Comparison of ENCODE assay signal across 8 cellular contexts in the genomic region with DNA sequence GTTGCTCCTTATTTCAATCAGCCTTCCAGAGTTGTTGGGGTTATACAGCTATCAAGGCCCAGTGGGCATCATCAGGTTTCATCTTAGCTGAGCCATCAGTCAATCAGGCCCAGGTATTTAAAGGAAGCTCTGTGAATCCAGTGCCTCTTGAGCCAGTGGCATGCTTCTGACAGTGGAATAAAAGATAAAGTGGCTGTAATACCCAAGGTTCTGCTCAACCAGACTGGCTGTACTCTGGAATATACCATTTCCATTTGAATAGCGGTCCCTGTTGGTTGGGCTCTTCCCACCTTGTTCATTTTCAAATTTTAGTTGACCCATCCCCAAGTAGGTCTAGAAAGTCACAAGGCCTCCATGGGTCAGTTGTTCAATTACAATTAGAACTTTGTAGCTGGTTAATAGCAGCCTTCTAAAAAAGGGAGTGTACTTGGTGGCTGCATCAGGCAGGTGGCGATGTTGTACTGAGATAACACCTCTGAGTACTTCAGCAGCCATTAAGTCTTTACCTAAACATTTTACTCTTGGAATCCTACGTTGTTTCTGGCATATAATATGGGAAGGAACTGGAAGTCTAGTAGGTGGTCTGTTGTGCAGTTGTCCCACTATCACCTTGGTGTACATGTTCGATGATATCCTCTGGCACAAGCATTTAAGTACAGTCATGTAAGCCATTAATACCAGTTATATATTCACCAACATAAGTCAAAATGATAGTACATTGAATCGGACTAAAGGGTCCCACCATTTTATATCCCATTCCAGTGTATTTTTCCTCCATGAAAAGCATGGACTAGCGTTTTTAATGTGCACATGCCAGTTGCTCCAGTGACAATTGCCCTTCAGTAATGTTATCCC.
DNase-seq lines count a peak whose midpoint lies in the region; ATAC-seq and TF ChIP-seq lines count a peak whose summit lies in the region.

No MANE protein-coding gene starts in this region.

- DNase-seq in ELR (ENCODE audit: low read depth) (peak; percentile 73), HT1080 (ENCODE audit: low read depth) (peak; percentile 41), amniotic epithelial cell (ENCODE audit: low read depth) (peak; percentile 59), iPS DF 19.7 (ENCODE audit: low read depth, low spot score) (peak; percentile 20)
- DNase-seq in stimulated activated CD4-positive, alpha-beta T cell treated with anti-CD3 and anti-CD28 coated beads, Interleukin-2, amount 100 ng/mL, for 4 hours (ENCODE audit: low read depth) = peak; percentile 2

- no peaks in the 10 kb centered on the region for H3K4me1 ChIP-seq in OCI-LY3 (ENCODE audit: low read length)

- H3K36me3 Mint-ChIP-seq in stimulated activated memory B cell treated with anti-CD40 and anti-IgM and Interleukin-4, amounts not matched to agents 10 μg/mL and 1 μg/mL and 100 μg/mL, for 72 hours = peaks cover 24% of the 10 kb centered on the region

- H3K27me3 ChIP-seq in OCI-LY3 (ENCODE audit: low read depth, low read length) = no peaks in the 10 kb centered on the region

- no peaks in the 10 kb centered on the region for H3K79me2 ChIP-seq in OCI-LY3 (ENCODE audit: low read length)

- H3K9me3 ChIP-seq in OCI-LY3 (ENCODE audit: insufficient read depth, low read length) = no peaks in the 10 kb centered on the region

- H3K27ac Mint-ChIP-seq in stimulated activated memory B cell treated with anti-CD40 and anti-IgM and Interleukin-4, amounts not matched to agents 10 μg/mL and 1 μg/mL and 100 μg/mL, for 72 hours = no peak overlapping the region

- H3K9ac ChIP-seq in OCI-LY3 (ENCODE audit: low read length) = peak overlapping the region; percentile 19; the same call in 1 of the 2 replicates

- peak; percentile 82 for TF ChIP-seq CTCF in OCI-LY3 (IDR thresholded peaks at IDR 0.05; ENCODE audit: low read depth, low read length)

- H2AFZ ChIP-seq in OCI-LY3 (ENCODE audit: low read depth, low read length) = peak overlapping the region; percentile 99

- H3K4me1 Mint-ChIP-seq in stimulated activated memory B cell treated with anti-CD40 and anti-IgM and Interleukin-4, amounts not matched to agents 10 μg/mL and 1 μg/mL and 100 μg/mL, for 72 hours = no peaks in the 10 kb centered on the region

- no peak overlapping the region for H3K4me3 Mint-ChIP-seq in stimulated activated memory B cell treated with anti-CD40 and anti-IgM and Interleukin-4, amounts not matched to agents 10 μg/mL and 1 μg/mL and 100 μg/mL, for 72 hours

- H3K4me3 ChIP-seq in OCI-LY3 (ENCODE audit: low read length) = peak overlapping the region; percentile 59

- H3K27ac ChIP-seq in OCI-LY3 (ENCODE audit: low read length) = no peak overlapping the region

- H3K4me2 ChIP-seq in OCI-LY3 (ENCODE audit: low read length) = peak overlapping the region; percentile 57

- no peaks in the 10 kb centered on the region for H4K20me1 ChIP-seq in OCI-LY3 (ENCODE audit: insufficient read depth, low read length)

- no peak for ATAC-seq in HG02885 (IDR thresholded peaks at IDR 0.05; ENCODE audit: poor library complexity, unreplicated experiment)
- ATAC-seq in stimulated activated memory B cell treated with anti-CD40 and anti-IgM and Interleukin-4, amounts not matched to agents 10 μg/mL and 1 μg/mL and 100 μg/mL, for 72 hours = no peak

- no peaks in the 10 kb centered on the region for H3K36me3 ChIP-seq in OCI-LY3 (replicated peaks; ENCODE audit: low read depth, low read length)

- peaks cover 9% of the 10 kb centered on the region for H3K9me3 Mint-ChIP-seq in stimulated activated memory B cell treated with anti-CD40 and anti-IgM and Interleukin-4, amounts not matched to agents 10 μg/mL and 1 μg/mL and 100 μg/mL, for 72 hours

- no peaks in the 10 kb centered on the region for H3K27me3 Mint-ChIP-seq in stimulated activated memory B cell treated with anti-CD40 and anti-IgM and Interleukin-4, amounts not matched to agents 10 μg/mL and 1 μg/mL and 100 μg/mL, for 72 hours

Comparison
In these comparisons a context has a peak if more than half of its experiments do, and no peak if none do; other contexts are left out.
1. DNase-seq: peak in every context shown above with its lines; median percentile 73 in ELR; 59 in amniotic epithelial cell; 41 in HT1080; 20 in iPS DF 19.7; 2 in stimulated activated CD4-positive, alpha-beta T cell treated with anti-CD3 and anti-CD28 coated beads, Interleukin-2, amount 100 ng/mL, for 4 hours.